In the genomic region with DNA sequence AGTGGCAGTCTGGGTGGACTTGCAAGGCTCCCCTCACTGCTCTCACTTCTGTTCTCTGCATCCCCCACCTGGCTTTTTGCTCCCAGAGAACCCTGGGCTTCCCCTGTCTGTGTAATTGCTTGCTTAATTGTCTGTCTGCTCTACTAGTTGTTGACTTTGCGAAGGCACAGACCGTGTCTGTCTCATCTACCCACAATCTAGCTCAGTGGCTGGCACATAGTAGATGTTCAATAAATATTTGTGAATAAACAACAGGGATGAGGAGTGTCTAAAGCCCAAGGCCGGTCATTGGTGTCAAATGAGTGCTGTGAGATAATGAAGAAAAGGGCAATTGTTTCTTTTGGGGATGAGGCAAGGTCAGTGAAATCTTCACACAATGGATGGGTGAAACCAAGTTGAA, we compare ENCODE assay signal across 1 cellular context.
TF ChIP-seq lines count a peak whose summit lies in the region.

No MANE protein-coding gene starts in this region.

TF ChIP-seq in H1, 55 proteins besides CTCF, POLR2A, EP300 and RAD21:
- TF ChIP-seq BACH1 (IDR thresholded peaks at IDR 0.05; ENCODE audit: low read length), result no peak
- no peak for TF ChIP-seq HDAC2 (IDR thresholded peaks at IDR 0.05; ENCODE audit: borderline replicate concordance in 1 of 2, low read depth in 2 of 2, low read length in 2 of 2)
- TF ChIP-seq CTBP2 (IDR thresholded peaks at IDR 0.05; ENCODE audit: borderline replicate concordance, insufficient read depth, insufficient read length, low read length), result no peak
- no peak for TF ChIP-seq KDM5A (IDR thresholded peaks at IDR 0.05; ENCODE audit: low read length)
- TF ChIP-seq HDAC6 (IDR thresholded peaks at IDR 0.05; ENCODE audit: low read depth, low read length), result no peak
- TF ChIP-seq CBX5 (IDR thresholded peaks at IDR 0.05; ENCODE audit: low read depth, low read length), result no peak
- TF ChIP-seq RNF2 (IDR thresholded peaks at IDR 0.05; ENCODE audit: borderline replicate concordance, low read depth, low read length, missing control alignments, poor library complexity, severe bottlenecking), result no peak
- TF ChIP-seq TCF12 (IDR thresholded peaks at IDR 0.05; ENCODE audit: low read depth, low read length), result no peak
- no peak for TF ChIP-seq RXRA (IDR thresholded peaks at IDR 0.05; ENCODE audit: insufficient read depth, low read depth, low read length)
- no peak for TF ChIP-seq PHF8 (conservative IDR thresholded peaks at IDR 0.05; ENCODE audit: low read depth, low read length)
- TF ChIP-seq, protein P1, sequence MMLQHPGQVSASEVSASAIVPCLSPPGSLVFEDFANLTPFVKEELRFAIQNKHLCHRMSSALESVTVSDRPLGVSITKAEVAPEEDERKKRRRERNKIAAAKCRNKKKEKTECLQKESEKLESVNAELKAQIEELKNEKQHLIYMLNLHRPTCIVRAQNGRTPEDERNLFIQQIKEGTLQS (IDR thresholded peaks at IDR 0.05; ENCODE audit: insufficient read depth, low read depth, low read length), result no peak
- TF ChIP-seq, protein P2, sequence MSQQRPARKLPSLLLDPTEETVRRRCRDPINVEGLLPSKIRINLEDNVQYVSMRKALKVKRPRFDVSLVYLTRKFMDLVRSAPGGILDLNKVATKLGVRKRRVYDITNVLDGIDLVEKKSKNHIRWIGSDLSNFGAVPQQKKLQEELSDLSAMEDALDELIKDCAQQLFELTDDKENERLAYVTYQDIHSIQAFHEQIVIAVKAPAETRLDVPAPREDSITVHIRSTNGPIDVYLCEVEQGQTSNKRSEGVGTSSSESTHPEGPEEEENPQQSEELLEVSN (IDR thresholded peaks at IDR 0.05), result no peak
TF ChIP-seq in H1: peak in this region for 0.
